ENCODE assay signal across 25 cellular contexts in genomic region chr7:121153995-121154394, GRCh38.
DNase-seq lines count a peak whose midpoint lies in the region; ATAC-seq and TF ChIP-seq lines count a peak whose summit lies in the region.
"Had no signal": no experiment of that assay in that cellular context is flagged by ENCODE, and none has a peak within 500 bp of the region (broad histone marks: within the 10 kb centered on the region; RNA-seq: fewer than 3 reads in every experiment).

No MANE protein-coding gene starts in this region.

- ATAC-seq in HG02642 (IDR thresholded peaks at IDR 0.05; ENCODE audit: poor library complexity, unreplicated experiment): no peak
- ATAC-seq: Panc1 had no signal

- no peak overlapping the region for H2AFZ ChIP-seq in osteoblast (ENCODE audit: low read length)
- no peak overlapping the region for H2AFZ ChIP-seq in smooth muscle cell (ENCODE audit: low read depth)

- no peaks in the 10 kb centered on the region for H3F3A ChIP-seq in smooth muscle cell (ENCODE audit: low read depth)

- no peaks in the 10 kb centered on the region for H4K20me1 ChIP-seq in osteoblast (ENCODE audit: insufficient read depth, low read length)
- no peaks in the 10 kb centered on the region for H4K20me1 ChIP-seq in smooth muscle cell (ENCODE audit: low read depth)
- H4K20me1 ChIP-seq: BLaER1 had no signal

- WGBS in smooth muscle cell (ENCODE audit: low lambda C conversion rate): 96% methylated on average over 1 of the region's 1 CpG

- no peak for TF ChIP-seq CTCF in AG10803 (conservative IDR thresholded peaks at IDR 0.05; ENCODE audit: low read length)
- TF ChIP-seq CTCF in osteoblast (IDR thresholded peaks at IDR 0.05; ENCODE audit: extremely low read depth, low read depth, low read length): no peak
- no peak for TF ChIP-seq CTCF in smooth muscle cell (IDR thresholded peaks at IDR 0.05; ENCODE audit: borderline replicate concordance, insufficient read depth, poor library complexity, severe bottlenecking)

- H3K79me2 ChIP-seq in osteoblast (ENCODE audit: insufficient read depth, low read length) (no peaks in the 10 kb centered on the region), smooth muscle cell (ENCODE audit: low read depth) (no peaks in the 10 kb centered on the region)

- no peak overlapping the region for H3K27ac ChIP-seq in osteoblast (ENCODE audit: low read depth, low read length)
- no peak overlapping the region for H3K27ac ChIP-seq in smooth muscle cell (ENCODE audit: low read depth)
- H3K27ac ChIP-seq: BLaER1, RWPE1 had no signal

- no peak overlapping the region for H3K9ac ChIP-seq in adipocyte (ENCODE audit: low read length)
- H3K9ac ChIP-seq in smooth muscle cell (ENCODE audit: low read depth): no peak overlapping the region
- H3K9ac ChIP-seq: BLaER1 had no signal

- no peaks in the 10 kb centered on the region for H3K27me3 ChIP-seq in adipocyte (replicated peaks; ENCODE audit: control insufficient read depth, insufficient read depth, low read length)
- H3K27me3 ChIP-seq in osteoblast (ENCODE audit: insufficient read depth, low read length): no peaks in the 10 kb centered on the region
- H3K27me3 ChIP-seq in smooth muscle cell (ENCODE audit: low read depth): no peaks in the 10 kb centered on the region
- H3K27me3 ChIP-seq: BLaER1, MG63 had no signal

- H3K4me2 ChIP-seq in osteoblast (ENCODE audit: insufficient read depth, low read length): no peak overlapping the region
- no peak overlapping the region for H3K4me2 ChIP-seq in smooth muscle cell
- H3K4me2 ChIP-seq: BLaER1 had no signal

- H3K9me3 ChIP-seq in adipocyte (ENCODE audit: control insufficient read depth, low read length) (no peaks in the 10 kb centered on the region), osteoblast (ENCODE audit: low read depth, low read length) (no peaks in the 10 kb centered on the region), smooth muscle cell (replicated peaks; ENCODE audit: low read depth) (no peaks in the 10 kb centered on the region)
- H3K9me3 ChIP-seq: MG63 had no signal

- H3K4me1 ChIP-seq in adipocyte (ENCODE audit: control insufficient read depth, insufficient read depth, low read length): peaks cover 7% of the 10 kb centered on the region
- no peaks in the 10 kb centered on the region for H3K4me1 ChIP-seq in osteoblast (ENCODE audit: insufficient read depth, low read length)
- no peaks in the 10 kb centered on the region for H3K4me1 ChIP-seq in smooth muscle cell (ENCODE audit: low read depth)
- H3K4me1 ChIP-seq: BLaER1 had no signal

- no peaks in the 10 kb centered on the region for H3K36me3 ChIP-seq in adipocyte (ENCODE audit: control insufficient read depth, insufficient read depth, low read length, severe bottlenecking)
- no peaks in the 10 kb centered on the region for H3K36me3 ChIP-seq in osteoblast (ENCODE audit: insufficient read depth, low read length)
- no peaks in the 10 kb centered on the region for H3K36me3 ChIP-seq in smooth muscle cell (ENCODE audit: low read depth)
- H3K36me3 ChIP-seq: MG63 had no signal

- H3K4me3 ChIP-seq in AG10803 (ENCODE audit: low read length) (no peak overlapping the region), adipocyte (ENCODE audit: low read length) (no peak overlapping the region), osteoblast (ENCODE audit: insufficient read depth, low read length) (no peak overlapping the region), smooth muscle cell (no peak overlapping the region)
- H3K4me3 ChIP-seq: BLaER1, MG63 had no signal

- DNase-seq in AG10803 (ENCODE audit: low read depth): peak; percentile 68
- DNase-seq in GM04504 (ENCODE audit: low read depth): peak; percentile 23
- DNase-seq in adipocyte (ENCODE audit: low read depth): peak; percentile 61
- DNase-seq in fibroblast of the conjunctiva (ENCODE audit: low read depth): peak; percentile 20
- DNase-seq in osteoblast (ENCODE audit: insufficient read length, low spot score, missing footprints): no peak
- no peak for DNase-seq in smooth muscle cell (lab: John Stamatoyannopoulos, UW; ENCODE audit: unreplicated experiment)
- no peak for DNase-seq in midbrain (lab: John Stamatoyannopoulos, UW)
- DNase-seq: CD4-positive, alpha-beta memory T cell; COR-L47; DMS53; GF-D8; KBM-7; MG63; NCI-H1105 treated with DMSO at 0.1 percent for 48 hours; NCI-H146; NCI-H1930; NCI-H2107; NCI-H446 treated with DMSO at 0.1 percent for 48 hours; NCI-H526; NCI-H82; SHP77 had no signal

Comparison
In these comparisons a context has a peak if more than half of its experiments do, and no peak if none do; other contexts are left out.
1. DNase-seq: peak in AG10803 (single experiment), GM04504 (single experiment), adipocyte (single experiment) and fibroblast of the conjunctiva (single experiment); none in osteoblast (single experiment), smooth muscle cell (single experiment) and midbrain (single experiment).